In the genomic region with DNA sequence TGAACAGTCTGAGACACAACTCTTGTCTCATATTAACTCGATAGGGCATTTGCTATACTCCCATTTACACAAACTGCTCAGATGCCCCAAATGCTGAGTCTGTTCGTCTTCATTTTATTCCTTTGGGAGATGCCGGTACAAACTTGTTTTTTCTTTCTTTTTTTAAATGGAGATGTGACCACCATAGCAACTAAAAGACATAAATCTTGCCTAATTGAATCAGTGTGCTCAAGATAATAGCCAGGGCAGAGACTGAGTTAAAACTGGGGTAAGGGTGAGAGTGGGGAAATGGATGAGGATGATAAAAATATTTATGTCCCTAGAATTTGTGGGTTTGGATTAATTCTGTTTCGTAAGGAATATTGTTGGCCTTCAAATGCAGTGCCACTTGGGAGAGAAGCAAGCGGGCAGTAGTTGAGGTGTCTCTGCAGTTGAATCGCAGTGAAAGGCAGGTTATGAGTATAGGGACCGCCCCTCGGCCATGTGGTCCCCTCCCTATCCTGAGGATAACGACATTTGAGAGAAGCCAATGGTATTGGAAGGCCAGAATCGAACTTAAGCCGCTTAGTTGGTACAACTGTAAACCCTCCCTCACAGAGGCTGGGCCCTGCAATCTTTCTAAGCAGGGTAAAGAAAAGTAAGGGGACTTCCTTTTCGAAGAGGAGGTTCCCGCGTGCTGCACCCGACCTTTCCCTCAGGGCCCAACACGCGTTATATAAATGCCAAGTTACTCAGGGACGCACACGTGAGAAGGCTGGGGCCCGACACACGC, we compare ENCODE assay signal across 1 cellular context.
TF ChIP-seq lines count a peak whose summit lies in the region.

No MANE protein-coding gene starts in this region.

TF ChIP-seq in K562, 482 proteins besides CTCF, POLR2A, EP300 and RAD21 (continued from another document and continues in another):
- TF ChIP-seq, protein P1, sequence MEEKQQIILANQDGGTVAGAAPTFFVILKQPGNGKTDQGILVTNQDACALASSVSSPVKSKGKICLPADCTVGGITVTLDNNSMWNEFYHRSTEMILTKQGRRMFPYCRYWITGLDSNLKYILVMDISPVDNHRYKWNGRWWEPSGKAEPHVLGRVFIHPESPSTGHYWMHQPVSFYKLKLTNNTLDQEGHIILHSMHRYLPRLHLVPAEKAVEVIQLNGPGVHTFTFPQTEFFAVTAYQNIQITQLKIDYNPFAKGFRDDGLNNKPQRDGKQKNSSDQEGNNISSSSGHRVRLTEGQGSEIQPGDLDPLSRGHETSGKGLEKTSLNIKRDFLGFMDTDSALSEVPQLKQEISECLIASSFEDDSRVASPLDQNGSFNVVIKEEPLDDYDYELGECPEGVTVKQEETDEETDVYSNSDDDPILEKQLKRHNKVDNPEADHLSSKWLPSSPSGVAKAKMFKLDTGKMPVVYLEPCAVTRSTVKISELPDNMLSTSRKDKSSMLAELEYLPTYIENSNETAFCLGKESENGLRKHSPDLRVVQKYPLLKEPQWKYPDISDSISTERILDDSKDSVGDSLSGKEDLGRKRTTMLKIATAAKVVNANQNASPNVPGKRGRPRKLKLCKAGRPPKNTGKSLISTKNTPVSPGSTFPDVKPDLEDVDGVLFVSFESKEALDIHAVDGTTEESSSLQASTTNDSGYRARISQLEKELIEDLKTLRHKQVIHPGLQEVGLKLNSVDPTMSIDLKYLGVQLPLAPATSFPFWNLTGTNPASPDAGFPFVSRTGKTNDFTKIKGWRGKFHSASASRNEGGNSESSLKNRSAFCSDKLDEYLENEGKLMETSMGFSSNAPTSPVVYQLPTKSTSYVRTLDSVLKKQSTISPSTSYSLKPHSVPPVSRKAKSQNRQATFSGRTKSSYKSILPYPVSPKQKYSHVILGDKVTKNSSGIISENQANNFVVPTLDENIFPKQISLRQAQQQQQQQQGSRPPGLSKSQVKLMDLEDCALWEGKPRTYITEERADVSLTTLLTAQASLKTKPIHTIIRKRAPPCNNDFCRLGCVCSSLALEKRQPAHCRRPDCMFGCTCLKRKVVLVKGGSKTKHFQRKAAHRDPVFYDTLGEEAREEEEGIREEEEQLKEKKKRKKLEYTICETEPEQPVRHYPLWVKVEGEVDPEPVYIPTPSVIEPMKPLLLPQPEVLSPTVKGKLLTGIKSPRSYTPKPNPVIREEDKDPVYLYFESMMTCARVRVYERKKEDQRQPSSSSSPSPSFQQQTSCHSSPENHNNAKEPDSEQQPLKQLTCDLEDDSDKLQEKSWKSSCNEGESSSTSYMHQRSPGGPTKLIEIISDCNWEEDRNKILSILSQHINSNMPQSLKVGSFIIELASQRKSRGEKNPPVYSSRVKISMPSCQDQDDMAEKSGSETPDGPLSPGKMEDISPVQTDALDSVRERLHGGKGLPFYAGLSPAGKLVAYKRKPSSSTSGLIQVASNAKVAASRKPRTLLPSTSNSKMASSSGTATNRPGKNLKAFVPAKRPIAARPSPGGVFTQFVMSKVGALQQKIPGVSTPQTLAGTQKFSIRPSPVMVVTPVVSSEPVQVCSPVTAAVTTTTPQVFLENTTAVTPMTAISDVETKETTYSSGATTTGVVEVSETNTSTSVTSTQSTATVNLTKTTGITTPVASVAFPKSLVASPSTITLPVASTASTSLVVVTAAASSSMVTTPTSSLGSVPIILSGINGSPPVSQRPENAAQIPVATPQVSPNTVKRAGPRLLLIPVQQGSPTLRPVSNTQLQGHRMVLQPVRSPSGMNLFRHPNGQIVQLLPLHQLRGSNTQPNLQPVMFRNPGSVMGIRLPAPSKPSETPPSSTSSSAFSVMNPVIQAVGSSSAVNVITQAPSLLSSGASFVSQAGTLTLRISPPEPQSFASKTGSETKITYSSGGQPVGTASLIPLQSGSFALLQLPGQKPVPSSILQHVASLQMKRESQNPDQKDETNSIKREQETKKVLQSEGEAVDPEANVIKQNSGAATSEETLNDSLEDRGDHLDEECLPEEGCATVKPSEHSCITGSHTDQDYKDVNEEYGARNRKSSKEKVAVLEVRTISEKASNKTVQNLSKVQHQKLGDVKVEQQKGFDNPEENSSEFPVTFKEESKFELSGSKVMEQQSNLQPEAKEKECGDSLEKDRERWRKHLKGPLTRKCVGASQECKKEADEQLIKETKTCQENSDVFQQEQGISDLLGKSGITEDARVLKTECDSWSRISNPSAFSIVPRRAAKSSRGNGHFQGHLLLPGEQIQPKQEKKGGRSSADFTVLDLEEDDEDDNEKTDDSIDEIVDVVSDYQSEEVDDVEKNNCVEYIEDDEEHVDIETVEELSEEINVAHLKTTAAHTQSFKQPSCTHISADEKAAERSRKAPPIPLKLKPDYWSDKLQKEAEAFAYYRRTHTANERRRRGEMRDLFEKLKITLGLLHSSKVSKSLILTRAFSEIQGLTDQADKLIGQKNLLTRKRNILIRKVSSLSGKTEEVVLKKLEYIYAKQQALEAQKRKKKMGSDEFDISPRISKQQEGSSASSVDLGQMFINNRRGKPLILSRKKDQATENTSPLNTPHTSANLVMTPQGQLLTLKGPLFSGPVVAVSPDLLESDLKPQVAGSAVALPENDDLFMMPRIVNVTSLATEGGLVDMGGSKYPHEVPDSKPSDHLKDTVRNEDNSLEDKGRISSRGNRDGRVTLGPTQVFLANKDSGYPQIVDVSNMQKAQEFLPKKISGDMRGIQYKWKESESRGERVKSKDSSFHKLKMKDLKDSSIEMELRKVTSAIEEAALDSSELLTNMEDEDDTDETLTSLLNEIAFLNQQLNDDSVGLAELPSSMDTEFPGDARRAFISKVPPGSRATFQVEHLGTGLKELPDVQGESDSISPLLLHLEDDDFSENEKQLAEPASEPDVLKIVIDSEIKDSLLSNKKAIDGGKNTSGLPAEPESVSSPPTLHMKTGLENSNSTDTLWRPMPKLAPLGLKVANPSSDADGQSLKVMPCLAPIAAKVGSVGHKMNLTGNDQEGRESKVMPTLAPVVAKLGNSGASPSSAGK (IDR thresholded peaks at IDR 0.05) = peak; percentile 100
- TF ChIP-seq GABPB1 (CRISPR knock-in tag; IDR thresholded peaks at IDR 0.05) = peak; percentile 91; the same call in 1 of the 2 replicates
- TF ChIP-seq, protein P2, sequence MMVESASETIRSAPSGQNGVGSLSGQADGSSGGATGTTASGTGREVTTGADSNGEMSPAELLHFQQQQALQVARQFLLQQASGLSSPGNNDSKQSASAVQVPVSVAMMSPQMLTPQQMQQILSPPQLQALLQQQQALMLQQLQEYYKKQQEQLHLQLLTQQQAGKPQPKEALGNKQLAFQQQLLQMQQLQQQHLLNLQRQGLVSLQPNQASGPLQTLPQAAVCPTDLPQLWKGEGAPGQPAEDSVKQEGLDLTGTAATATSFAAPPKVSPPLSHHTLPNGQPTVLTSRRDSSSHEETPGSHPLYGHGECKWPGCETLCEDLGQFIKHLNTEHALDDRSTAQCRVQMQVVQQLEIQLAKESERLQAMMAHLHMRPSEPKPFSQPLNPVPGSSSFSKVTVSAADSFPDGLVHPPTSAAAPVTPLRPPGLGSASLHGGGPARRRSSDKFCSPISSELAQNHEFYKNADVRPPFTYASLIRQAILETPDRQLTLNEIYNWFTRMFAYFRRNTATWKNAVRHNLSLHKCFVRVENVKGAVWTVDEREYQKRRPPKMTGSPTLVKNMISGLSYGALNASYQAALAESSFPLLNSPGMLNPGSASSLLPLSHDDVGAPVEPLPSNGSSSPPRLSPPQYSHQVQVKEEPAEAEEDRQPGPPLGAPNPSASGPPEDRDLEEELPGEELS (CRISPR knock-in tag; IDR thresholded peaks at IDR 0.05; ENCODE audit: borderline replicate concordance) = peak; percentile 100
- TF ChIP-seq TCFL5 (CRISPR knock-in tag; conservative IDR thresholded peaks at IDR 0.05) = peak; percentile 43; the same call in 1 of the 2 replicates
- TF ChIP-seq, protein P3, sequence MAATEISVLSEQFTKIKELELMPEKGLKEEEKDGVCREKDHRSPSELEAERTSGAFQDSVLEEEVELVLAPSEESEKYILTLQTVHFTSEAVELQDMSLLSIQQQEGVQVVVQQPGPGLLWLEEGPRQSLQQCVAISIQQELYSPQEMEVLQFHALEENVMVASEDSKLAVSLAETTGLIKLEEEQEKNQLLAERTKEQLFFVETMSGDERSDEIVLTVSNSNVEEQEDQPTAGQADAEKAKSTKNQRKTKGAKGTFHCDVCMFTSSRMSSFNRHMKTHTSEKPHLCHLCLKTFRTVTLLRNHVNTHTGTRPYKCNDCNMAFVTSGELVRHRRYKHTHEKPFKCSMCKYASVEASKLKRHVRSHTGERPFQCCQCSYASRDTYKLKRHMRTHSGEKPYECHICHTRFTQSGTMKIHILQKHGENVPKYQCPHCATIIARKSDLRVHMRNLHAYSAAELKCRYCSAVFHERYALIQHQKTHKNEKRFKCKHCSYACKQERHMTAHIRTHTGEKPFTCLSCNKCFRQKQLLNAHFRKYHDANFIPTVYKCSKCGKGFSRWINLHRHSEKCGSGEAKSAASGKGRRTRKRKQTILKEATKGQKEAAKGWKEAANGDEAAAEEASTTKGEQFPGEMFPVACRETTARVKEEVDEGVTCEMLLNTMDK (IDR thresholded peaks at IDR 0.05; ENCODE audit: borderline replicate concordance, insufficient read depth, low read depth, low read length, poor library complexity, severe bottlenecking) = no peak
- TF ChIP-seq, protein P4, sequence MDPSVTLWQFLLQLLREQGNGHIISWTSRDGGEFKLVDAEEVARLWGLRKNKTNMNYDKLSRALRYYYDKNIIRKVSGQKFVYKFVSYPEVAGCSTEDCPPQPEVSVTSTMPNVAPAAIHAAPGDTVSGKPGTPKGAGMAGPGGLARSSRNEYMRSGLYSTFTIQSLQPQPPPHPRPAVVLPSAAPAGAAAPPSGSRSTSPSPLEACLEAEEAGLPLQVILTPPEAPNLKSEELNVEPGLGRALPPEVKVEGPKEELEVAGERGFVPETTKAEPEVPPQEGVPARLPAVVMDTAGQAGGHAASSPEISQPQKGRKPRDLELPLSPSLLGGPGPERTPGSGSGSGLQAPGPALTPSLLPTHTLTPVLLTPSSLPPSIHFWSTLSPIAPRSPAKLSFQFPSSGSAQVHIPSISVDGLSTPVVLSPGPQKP (CRISPR knock-in tag; IDR thresholded peaks at IDR 0.05) = peak; percentile 94; the same call in 1 of the 2 replicates
- TF ChIP-seq, protein P5, sequence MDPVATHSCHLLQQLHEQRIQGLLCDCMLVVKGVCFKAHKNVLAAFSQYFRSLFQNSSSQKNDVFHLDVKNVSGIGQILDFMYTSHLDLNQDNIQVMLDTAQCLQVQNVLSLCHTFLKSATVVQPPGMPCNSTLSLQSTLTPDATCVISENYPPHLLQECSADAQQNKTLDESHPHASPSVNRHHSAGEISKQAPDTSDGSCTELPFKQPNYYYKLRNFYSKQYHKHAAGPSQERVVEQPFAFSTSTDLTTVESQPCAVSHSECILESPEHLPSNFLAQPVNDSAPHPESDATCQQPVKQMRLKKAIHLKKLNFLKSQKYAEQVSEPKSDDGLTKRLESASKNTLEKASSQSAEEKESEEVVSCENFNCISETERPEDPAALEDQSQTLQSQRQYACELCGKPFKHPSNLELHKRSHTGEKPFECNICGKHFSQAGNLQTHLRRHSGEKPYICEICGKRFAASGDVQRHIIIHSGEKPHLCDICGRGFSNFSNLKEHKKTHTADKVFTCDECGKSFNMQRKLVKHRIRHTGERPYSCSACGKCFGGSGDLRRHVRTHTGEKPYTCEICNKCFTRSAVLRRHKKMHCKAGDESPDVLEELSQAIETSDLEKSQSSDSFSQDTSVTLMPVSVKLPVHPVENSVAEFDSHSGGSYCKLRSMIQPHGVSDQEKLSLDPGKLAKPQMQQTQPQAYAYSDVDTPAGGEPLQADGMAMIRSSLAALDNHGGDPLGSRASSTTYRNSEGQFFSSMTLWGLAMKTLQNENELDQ (CRISPR knock-in tag; IDR thresholded peaks at IDR 0.05; ENCODE audit: borderline replicate concordance) = peak; percentile 100
- TF ChIP-seq JUNB (CRISPR knock-in tag; conservative IDR thresholded peaks at IDR 0.05) = 0 out of 2 replicates have a peak, but pooled peaks have one; percentile 10
- TF ChIP-seq KLF13 (tag; IDR thresholded peaks at IDR 0.05; ENCODE audit: borderline replicate concordance, low read depth) = 0 out of 2 replicates have a peak, but pooled peaks have one; percentile 41
- TF ChIP-seq RBM22 (IDR thresholded peaks at IDR 0.05; ENCODE audit: low read depth, low read length, poor library complexity, severe bottlenecking) = no peak
- TF ChIP-seq SPI1 (IDR thresholded peaks at IDR 0.05; ENCODE audit: borderline replicate concordance, low read depth, low read length) = peak; percentile 21; the same call in 1 of the 2 replicates
- peak; percentile 57; the same call in 1 of the 2 replicates for TF ChIP-seq KLF6 (CRISPR knock-in tag; IDR thresholded peaks at IDR 0.05; ENCODE audit: borderline replicate concordance)
- peak; percentile 99 for TF ChIP-seq ZNF431 (CRISPR knock-in tag; IDR thresholded peaks at IDR 0.05)
- TF ChIP-seq, protein P6, sequence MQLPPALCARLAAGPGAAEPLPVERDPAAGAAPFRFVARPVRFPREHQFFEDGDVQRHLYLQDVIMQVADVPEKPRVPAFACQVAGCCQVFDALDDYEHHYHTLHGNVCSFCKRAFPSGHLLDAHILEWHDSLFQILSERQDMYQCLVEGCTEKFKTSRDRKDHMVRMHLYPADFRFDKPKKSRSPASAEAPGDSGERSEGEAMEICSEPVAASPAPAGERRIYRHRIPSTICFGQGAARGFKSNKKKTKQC (CRISPR knock-in tag; IDR thresholded peaks at IDR 0.05) = peak; percentile 100
- peak; percentile 87 for TF ChIP-seq BHLHE40 (IDR thresholded peaks at IDR 0.05; ENCODE audit: low read length)
- no peak for TF ChIP-seq ZNF764 (CRISPR knock-in tag; IDR thresholded peaks at IDR 0.05; ENCODE audit: low read depth)
- peak; percentile 14; the same call in 1 of the 2 replicates for TF ChIP-seq FOXM1 (IDR thresholded peaks at IDR 0.05; ENCODE audit: low read depth)
- TF ChIP-seq FOXM1 (CRISPR knock-in tag; IDR thresholded peaks at IDR 0.05; ENCODE audit: low read depth) = peak; percentile 98; the same call in 1 of the 2 replicates
- no peak; the same call in 1 of the 2 replicates for TF ChIP-seq LCOR (CRISPR knock-in tag; IDR thresholded peaks at IDR 0.05)
- TF ChIP-seq, protein P7, sequence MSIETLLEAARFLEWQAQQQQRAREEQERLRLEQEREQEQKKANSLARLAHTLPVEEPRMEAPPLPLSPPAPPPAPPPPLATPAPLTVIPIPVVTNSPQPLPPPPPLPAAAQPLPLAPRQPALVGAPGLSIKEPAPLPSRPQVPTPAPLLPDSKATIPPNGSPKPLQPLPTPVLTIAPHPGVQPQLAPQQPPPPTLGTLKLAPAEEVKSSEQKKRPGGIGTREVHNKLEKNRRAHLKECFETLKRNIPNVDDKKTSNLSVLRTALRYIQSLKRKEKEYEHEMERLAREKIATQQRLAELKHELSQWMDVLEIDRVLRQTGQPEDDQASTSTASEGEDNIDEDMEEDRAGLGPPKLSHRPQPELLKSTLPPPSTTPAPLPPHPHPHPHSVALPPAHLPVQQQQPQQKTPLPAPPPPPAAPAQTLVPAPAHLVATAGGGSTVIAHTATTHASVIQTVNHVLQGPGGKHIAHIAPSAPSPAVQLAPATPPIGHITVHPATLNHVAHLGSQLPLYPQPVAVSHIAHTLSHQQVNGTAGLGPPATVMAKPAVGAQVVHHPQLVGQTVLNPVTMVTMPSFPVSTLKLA (conservative IDR thresholded peaks at IDR 0.05) = peak; percentile 91 to 94; a peak in 1 of 4 replicates
- 0 out of 2 replicates have a peak, but pooled peaks have one; percentile 43 for TF ChIP-seq HDAC2 (IDR thresholded peaks at IDR 0.05)
- TF ChIP-seq TGIF2 (CRISPR knock-in tag; IDR thresholded peaks at IDR 0.05) = peak; percentile 99
- TF ChIP-seq, protein P8, sequence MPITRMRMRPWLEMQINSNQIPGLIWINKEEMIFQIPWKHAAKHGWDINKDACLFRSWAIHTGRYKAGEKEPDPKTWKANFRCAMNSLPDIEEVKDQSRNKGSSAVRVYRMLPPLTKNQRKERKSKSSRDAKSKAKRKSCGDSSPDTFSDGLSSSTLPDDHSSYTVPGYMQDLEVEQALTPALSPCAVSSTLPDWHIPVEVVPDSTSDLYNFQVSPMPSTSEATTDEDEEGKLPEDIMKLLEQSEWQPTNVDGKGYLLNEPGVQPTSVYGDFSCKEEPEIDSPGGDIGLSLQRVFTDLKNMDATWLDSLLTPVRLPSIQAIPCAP (CRISPR knock-in tag; IDR thresholded peaks at IDR 0.05; ENCODE audit: borderline replicate concordance) = peak; percentile 100; the same call in 1 of the 2 replicates
